Comparison of ENCODE assay signal across 2 cellular contexts in genomic region chr12:108381793-108382436, GRCh38.
TF ChIP-seq lines count a peak whose summit lies in the region.

No MANE protein-coding gene starts in this region.

TF ChIP-seq in Ishikawa, 13 proteins besides CTCF, POLR2A, EP300 and RAD21 (continued from another document):
- TF ChIP-seq REST (IDR thresholded peaks at IDR 0.05; ENCODE audit: low read depth) (peak; percentile 91), TCF12 (IDR thresholded peaks at IDR 0.05; ENCODE audit: low read depth) (no peak), NFIC (IDR thresholded peaks at IDR 0.05) (no peak)
TF ChIP-seq in Ishikawa: peak in this region for 1.

TF ChIP-seq in GM12878, 131 proteins besides CTCF, POLR2A, EP300 and RAD21 (continued from another document):
- peak; percentile 84 for TF ChIP-seq REST (IDR thresholded peaks at IDR 0.05; ENCODE audit: low read depth, low read length)
